1 cellular context compared by ENCODE assay signal in the genomic region with DNA sequence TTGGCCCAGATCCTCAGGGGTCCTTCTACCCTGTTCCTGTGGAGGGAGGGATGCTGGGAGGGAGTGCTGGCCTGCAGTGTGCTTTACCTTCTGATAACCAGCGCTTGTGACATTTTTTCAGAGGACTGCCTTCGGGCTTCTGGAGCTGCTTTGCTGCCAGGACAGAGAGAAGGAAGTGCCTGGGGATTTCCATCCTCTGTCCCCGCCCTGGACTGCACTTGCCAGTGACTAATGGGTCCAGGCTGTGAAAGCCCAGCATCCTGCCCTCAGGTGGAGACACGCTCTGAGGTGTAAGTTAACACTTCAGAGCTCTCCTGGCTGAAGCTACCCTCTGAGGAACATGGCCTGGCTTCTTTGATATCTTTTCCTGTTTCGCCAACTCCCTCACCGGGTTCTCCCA.
TF ChIP-seq lines count a peak whose summit lies in the region.

No MANE protein-coding gene starts in this region.

TF ChIP-seq in GM12878, 131 proteins besides CTCF, POLR2A, EP300 and RAD21:
- TF ChIP-seq JUNB (IDR thresholded peaks at IDR 0.05), result no peak
- TF ChIP-seq, protein P1, sequence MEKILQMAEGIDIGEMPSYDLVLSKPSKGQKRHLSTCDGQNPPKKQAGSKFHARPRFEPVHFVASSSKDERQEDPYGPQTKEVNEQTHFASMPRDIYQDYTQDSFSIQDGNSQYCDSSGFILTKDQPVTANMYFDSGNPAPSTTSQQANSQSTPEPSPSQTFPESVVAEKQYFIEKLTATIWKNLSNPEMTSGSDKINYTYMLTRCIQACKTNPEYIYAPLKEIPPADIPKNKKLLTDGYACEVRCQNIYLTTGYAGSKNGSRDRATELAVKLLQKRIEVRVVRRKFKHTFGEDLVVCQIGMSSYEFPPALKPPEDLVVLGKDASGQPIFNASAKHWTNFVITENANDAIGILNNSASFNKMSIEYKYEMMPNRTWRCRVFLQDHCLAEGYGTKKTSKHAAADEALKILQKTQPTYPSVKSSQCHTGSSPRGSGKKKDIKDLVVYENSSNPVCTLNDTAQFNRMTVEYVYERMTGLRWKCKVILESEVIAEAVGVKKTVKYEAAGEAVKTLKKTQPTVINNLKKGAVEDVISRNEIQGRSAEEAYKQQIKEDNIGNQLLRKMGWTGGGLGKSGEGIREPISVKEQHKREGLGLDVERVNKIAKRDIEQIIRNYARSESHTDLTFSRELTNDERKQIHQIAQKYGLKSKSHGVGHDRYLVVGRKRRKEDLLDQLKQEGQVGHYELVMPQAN (conservative IDR thresholded peaks at IDR 0.05), result no peak
